8 cellular contexts compared by ENCODE assay signal in the genomic region with DNA sequence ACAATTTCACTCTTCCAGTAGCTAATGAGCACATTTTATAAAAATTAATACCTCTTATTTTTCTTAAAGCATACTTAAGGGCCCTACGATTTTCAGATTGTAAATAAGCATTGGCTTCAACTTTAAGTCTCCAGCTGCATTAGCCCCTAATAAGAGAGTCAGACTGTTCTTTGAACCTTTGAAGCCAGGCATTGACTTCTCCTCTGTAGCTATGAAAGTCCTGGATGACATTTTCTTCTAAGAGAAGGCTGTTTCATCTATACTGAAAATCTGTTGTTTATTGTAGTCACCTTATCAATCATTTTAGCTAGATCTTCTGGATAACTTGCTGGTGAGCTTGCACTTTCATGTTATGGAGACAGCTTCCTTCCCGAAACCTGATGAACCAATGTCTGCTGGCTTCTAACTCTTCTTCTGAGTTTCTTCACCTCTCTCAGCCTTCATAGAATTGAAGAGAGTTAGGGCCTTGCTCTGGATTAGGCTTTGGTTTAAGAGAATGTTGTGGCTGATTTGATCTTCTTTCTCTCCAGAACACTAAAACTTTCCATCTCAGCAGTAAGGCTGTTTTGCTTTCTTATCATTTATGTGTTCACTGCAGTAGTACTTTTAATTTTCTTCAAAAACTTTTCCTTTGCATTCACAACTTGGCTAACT.
A peak's percentile ranks its signal among the peaks of the same experiment; 100 is the strongest.
DNase-seq lines count a peak whose midpoint lies in the region; ATAC-seq lines count a peak whose summit lies in the region.

No MANE protein-coding gene starts in this region.

- H3K36me3 Mint-ChIP-seq in activated CD8-positive, alpha-beta T cell treated with anti-CD3 and anti-CD28 coated beads, Interleukin-2, amount 10 ng/mL, durations not matched to agents 7 days and 5 days (ENCODE audit: low read depth), result peaks cover 9% of the 10 kb centered on the region
- H3K36me3 Mint-ChIP-seq in stimulated activated naive CD8-positive, alpha-beta T cell treated with anti-CD3 and anti-CD28 coated beads, Interleukin-15, Interleukin-2, amounts not matched to agents 100 ng/mL and 50 ng/mL, for 24 hours (ENCODE audit: low read depth), result no peaks in the 10 kb centered on the region

- H3K27me3 Mint-ChIP-seq in activated CD8-positive, alpha-beta T cell treated with anti-CD3 and anti-CD28 coated beads, Interleukin-2, amount 10 ng/mL, durations not matched to agents 7 days and 5 days (ENCODE audit: low read depth), result no peaks in the 10 kb centered on the region
- no peaks in the 10 kb centered on the region for H3K27me3 Mint-ChIP-seq in stimulated activated naive CD8-positive, alpha-beta T cell treated with anti-CD3 and anti-CD28 coated beads, Interleukin-15, Interleukin-2, amounts not matched to agents 100 ng/mL and 50 ng/mL, for 24 hours

- H3K27ac Mint-ChIP-seq in activated CD8-positive, alpha-beta T cell treated with anti-CD3 and anti-CD28 coated beads, Interleukin-2, amount 10 ng/mL, durations not matched to agents 7 days and 5 days, result peak overlapping the region; percentile 90
- peak overlapping the region; percentile 99 for H3K27ac Mint-ChIP-seq in stimulated activated naive CD8-positive, alpha-beta T cell treated with anti-CD3 and anti-CD28 coated beads, Interleukin-15, Interleukin-2, amounts not matched to agents 100 ng/mL and 50 ng/mL, for 24 hours

- POLR2A ChIA-PET in activated CD8-positive, alpha-beta T cell treated with anti-CD3 and anti-CD28 coated beads, Interleukin-2, amount 10 ng/mL, durations not matched to agents 7 days and 5 days (lab: Charles Lee), result interaction anchor here (0.6 to 1.4 kb wide), 6 partner anchors 37 to 234 kb away, joined by 3 to 6 read pairs (median 3); a partner anchor contains a TSS

- DNase-seq in activated T-cell treated with anti-CD3 and anti-CD28 coated beads for 24 hours (ENCODE audit: low read depth), result peak; percentile 18
- no peak for DNase-seq in activated T-cell treated with anti-CD3 and anti-CD28 coated beads, Interleukin-2, amount 50 U/mL, for 48 hours
- DNase-seq in activated CD8-positive, alpha-beta T cell treated with anti-CD3 and anti-CD28 coated beads, Interleukin-2, amount 10 ng/mL, durations not matched to agents 7 days and 5 days, result no peak
- no peak for DNase-seq in ecto neural progenitor cell (ENCODE audit: low spot score)
- DNase-seq in HT-29 (ENCODE audit: low spot score), result no peak
- DNase-seq in dermis blood vessel endothelial cell, result no peak

- no peaks in the 10 kb centered on the region for H3K9me3 Mint-ChIP-seq in activated CD8-positive, alpha-beta T cell treated with anti-CD3 and anti-CD28 coated beads, Interleukin-2, amount 10 ng/mL, durations not matched to agents 7 days and 5 days (ENCODE audit: insufficient read depth)
- H3K9me3 Mint-ChIP-seq in stimulated activated naive CD8-positive, alpha-beta T cell treated with anti-CD3 and anti-CD28 coated beads, Interleukin-15, Interleukin-2, amounts not matched to agents 100 ng/mL and 50 ng/mL, for 24 hours, result no peaks in the 10 kb centered on the region

- H3K4me3 Mint-ChIP-seq in activated CD8-positive, alpha-beta T cell treated with anti-CD3 and anti-CD28 coated beads, Interleukin-2, amount 10 ng/mL, durations not matched to agents 7 days and 5 days, result peak overlapping the region; percentile 66
- peak overlapping the region; percentile 74 for H3K4me3 Mint-ChIP-seq in stimulated activated naive CD8-positive, alpha-beta T cell treated with anti-CD3 and anti-CD28 coated beads, Interleukin-15, Interleukin-2, amounts not matched to agents 100 ng/mL and 50 ng/mL, for 24 hours

- CTCF ChIA-PET in activated CD8-positive, alpha-beta T cell treated with anti-CD3 and anti-CD28 coated beads, Interleukin-2, amount 10 ng/mL, durations not matched to agents 7 days and 5 days (lab: Charles Lee), result interaction anchor here (0.7 to 3.5 kb wide), 13 partner anchors 9 to 413 kb away, joined by 3 to 14 read pairs (median 4); no protein-coding TSS in a partner anchor

- ATAC-seq in HG02981 (IDR thresholded peaks at IDR 0.05; ENCODE audit: unreplicated experiment), result peak; percentile 22
- ATAC-seq in activated CD8-positive, alpha-beta T cell treated with anti-CD3 and anti-CD28 coated beads, Interleukin-2, amount 10 ng/mL, durations not matched to agents 7 days and 5 days, result peak; percentile 65

- H3K4me1 Mint-ChIP-seq in activated CD8-positive, alpha-beta T cell treated with anti-CD3 and anti-CD28 coated beads, Interleukin-2, amount 10 ng/mL, durations not matched to agents 7 days and 5 days (ENCODE audit: low read depth), result peaks cover 74% of the 10 kb centered on the region
- H3K4me1 Mint-ChIP-seq in stimulated activated naive CD8-positive, alpha-beta T cell treated with anti-CD3 and anti-CD28 coated beads, Interleukin-15, Interleukin-2, amounts not matched to agents 100 ng/mL and 50 ng/mL, for 24 hours (ENCODE audit: low read depth), result peaks cover 79% of the 10 kb centered on the region
